In genomic region chr6:44166591-44167184, GRCh38 we compare ENCODE assay signal across 20 cellular contexts. TPM values are rescaled to one million over a fixed set of nuclear protein-coding genes. Genes with fewer than 3 reads are reported as not detected.
DNase-seq lines count a peak whose midpoint lies in the region; ATAC-seq, FAIRE-seq and TF ChIP-seq lines count a peak whose summit lies in the region.
"Had no signal": no experiment of that assay in that cellular context is flagged by ENCODE, and none has a peak within 500 bp of the region (broad histone marks: within the 10 kb centered on the region; RNA-seq: fewer than 3 reads in every experiment).

No MANE protein-coding gene starts in this region.

- peaks cover 7 to 47% of the 10 kb centered on the region in 2 experiments; a peak in 4 of 5 replicates for H3K27me3 ChIP-seq in HepG2 (ENCODE audit: control insufficient read depth in 1 of 2, insufficient read depth in 2 of 2, low read length in 2 of 2)
- H3K27me3 ChIP-seq: right lobe of liver, thyroid gland had no signal

- H3K36me3 Mint-ChIP-seq in activated CD8-positive, alpha-beta T cell treated with anti-CD3 and anti-CD28 coated beads for 36 hours (ENCODE audit: low read depth), result no peaks in the 10 kb centered on the region
- H3K36me3 Mint-ChIP-seq in CD14-positive monocyte, result no peaks in the 10 kb centered on the region
- H3K36me3 Mint-ChIP-seq: IgD-negative memory B cell, memory B cell had no signal

- no peak overlapping the region for H3K27ac Mint-ChIP-seq in activated CD8-positive, alpha-beta T cell treated with anti-CD3 and anti-CD28 coated beads for 36 hours
- no peak overlapping the region for H3K27ac Mint-ChIP-seq in CD14-positive monocyte
- H3K27ac Mint-ChIP-seq: activated CD4-positive, alpha-beta memory T cell treated with anti-CD3 and anti-CD28 coated beads, Interleukin-2, amount 10 ng/mL, durations not matched to agents 7 days and 5 days; IgD-negative memory B cell; memory B cell had no signal

- TF ChIP-seq CTCF in activated CD8-positive, alpha-beta T cell treated with anti-CD3 and anti-CD28 coated beads for 36 hours (IDR thresholded peaks at IDR 0.05), result no peak
- TF ChIP-seq CTCF in HepG2 (CRISPR knock-in tag; IDR thresholded peaks at IDR 0.05) (no peak), CD14-positive monocyte (IDR thresholded peaks at IDR 0.05) (no peak)

- BruUV-seq in HepG2 (replicated peaks; lab: Mats Ljungman, UMichigan), result no TSS peak

- H3K36me3 ChIP-seq in HepG2 (replicated peaks in 1 of 2; ENCODE audit: control insufficient read depth in 1 of 2, insufficient read depth in 2 of 2, low read length in 2 of 2), result no peaks in the 10 kb centered on the region
- H3K36me3 ChIP-seq: right lobe of liver, thyroid gland had no signal

- H3K9me3 ChIP-seq in HepG2 (ENCODE audit: low read length), result no peaks in the 10 kb centered on the region
- H3K9me3 ChIP-seq: right lobe of liver, thyroid gland had no signal

- peak overlapping the region; percentile 60 for H3K4me2 ChIP-seq in HepG2 (ENCODE audit: low read depth, low read length)

- TF ChIP-seq POLR2A in HepG2 (IDR thresholded peaks at IDR 0.05; ENCODE audit: insufficient read depth in 1 of 2, low read depth in 2 of 2, low read length in 2 of 2), result no peak

- H4K20me1 ChIP-seq in HepG2 (ENCODE audit: insufficient read depth, low read length), result no peaks in the 10 kb centered on the region

- FAIRE-seq in HepG2 (lab: Jason Lieb, UNC), result no peak
- FAIRE-seq: endometrium had no signal

- peak; percentile 25 for ATAC-seq in activated CD8-positive, alpha-beta T cell treated with anti-CD3 and anti-CD28 coated beads for 36 hours
- ATAC-seq in HepG2, result peak; percentile 24
- ATAC-seq: foreskin keratinocyte, right lobe of liver had no signal

- peaks cover 8% of the 10 kb centered on the region for H3K27me3 Mint-ChIP-seq in activated CD8-positive, alpha-beta T cell treated with anti-CD3 and anti-CD28 coated beads for 36 hours
- H3K27me3 Mint-ChIP-seq in CD14-positive monocyte (ENCODE audit: low read depth in 3 of 3), result peaks cover 4 to 19% (median 6%) of the 10 kb centered on the region in 3 donors

- TF ChIP-seq RAD21 in HepG2 (CRISPR knock-in tag; IDR thresholded peaks at IDR 0.05), result no peak

- no peaks in the 10 kb centered on the region for H3K9me3 Mint-ChIP-seq in activated CD8-positive, alpha-beta T cell treated with anti-CD3 and anti-CD28 coated beads for 36 hours
- H3K9me3 Mint-ChIP-seq in CD14-positive monocyte, result no peaks in the 10 kb centered on the region
- H3K9me3 Mint-ChIP-seq: activated CD4-positive, alpha-beta memory T cell treated with anti-CD3 and anti-CD28 coated beads, Interleukin-2, amount 10 ng/mL, durations not matched to agents 7 days and 5 days; IgD-negative memory B cell; memory B cell; nephron had no signal

- H3K4me3 Mint-ChIP-seq in activated CD8-positive, alpha-beta T cell treated with anti-CD3 and anti-CD28 coated beads for 36 hours, result no peak overlapping the region
- H3K4me3 Mint-ChIP-seq in CD14-positive monocyte, result no peak overlapping the region
- H3K4me3 Mint-ChIP-seq: activated CD4-positive, alpha-beta memory T cell treated with anti-CD3 and anti-CD28 coated beads, Interleukin-2, amount 10 ng/mL, durations not matched to agents 7 days and 5 days; memory B cell; nephron had no signal

- WGBS in HepG2 (ENCODE audit: low lambda C conversion rate), result 16% methylated on average over 16 of the region's 16 CpGs

- no peaks in the 10 kb centered on the region for H3K79me2 ChIP-seq in HepG2 (ENCODE audit: insufficient read depth, low read length)

- no peak overlapping the region for H3K27ac ChIP-seq in HepG2 (ENCODE audit: extremely low read length, insufficient read depth, low read length)
- H3K27ac ChIP-seq: foreskin keratinocyte, GM23248, right lobe of liver, thyroid gland had no signal

- CTCF ChIA-PET in activated CD8-positive, alpha-beta T cell treated with anti-CD3 and anti-CD28 coated beads for 36 hours (lab: Charles Lee), result interaction anchor here (0.9 to 2.0 kb wide), 3 partner anchors 10 to 55 kb away, joined by 3 to 4 read pairs (median 4); no protein-coding TSS in a partner anchor
- CTCF ChIA-PET in HepG2 (lab: Yijun Ruan, JAX; ENCODE audit: low intra/inter-chr PET ratio, low total read pairs), result no interaction called here

- TF ChIP-seq EP300 in HepG2 (IDR thresholded peaks at IDR 0.05; ENCODE audit: low read depth in 2 of 2, low read length in 2 of 2) (no peak), HepG2 (CRISPR knock-in tag; IDR thresholded peaks at IDR 0.05; ENCODE audit: borderline replicate concordance) (no peak)

- peaks cover 14% of the 10 kb centered on the region for H3K4me1 Mint-ChIP-seq in activated CD8-positive, alpha-beta T cell treated with anti-CD3 and anti-CD28 coated beads for 36 hours (ENCODE audit: low read depth)
- peaks cover 8% of the 10 kb centered on the region for H3K4me1 Mint-ChIP-seq in CD14-positive monocyte
- H3K4me1 Mint-ChIP-seq: IgD-negative memory B cell, memory B cell, nephron had no signal

- H2AFZ ChIP-seq in HepG2 (ENCODE audit: low read length), result peak overlapping the region; percentile 34
- H2AFZ ChIP-seq: GM23248 had no signal

- in situ Hi-C loops in HepG2 (cut with HindIII; ENCODE audit: extremely low pct_ligation_motif_present, low pct_unique_long_range_greater_than_20kb), result no loop called here

- H3K4me1 ChIP-seq in HepG2 (ENCODE audit: insufficient read depth, low read length), result peaks cover 55% of the 10 kb centered on the region
- H3K4me1 ChIP-seq: right lobe of liver, thyroid gland had no signal

- DNase-seq in ELF-1 (ENCODE audit: low read depth, low spot score), result peak; percentile 79
- peak; percentile 70 to 75 for DNase-seq in Kasumi-1 (lab: John Stamatoyannopoulos, UW)
- peak; percentile 23 for DNase-seq in activated CD8-positive, alpha-beta T cell treated with anti-CD3 and anti-CD28 coated beads for 36 hours
- DNase-seq in HepG2 (ENCODE audit: low spot score), result no peak
- DNase-seq in CD14-positive monocyte (ENCODE audit: low spot score), result no peak
- DNase-seq in NCI-H2227 (lab: John Stamatoyannopoulos, UW; ENCODE audit: unreplicated experiment), result no peak
- no peak for DNase-seq in NCI-H1436 (lab: John Stamatoyannopoulos, UW)
- DNase-seq in Ammon's horn (ENCODE audit: low spot score), result no peak
- DNase-seq: activated CD4-positive, alpha-beta memory T cell treated with anti-CD3 and anti-CD28 coated beads, Interleukin-2, amount 10 ng/mL, durations not matched to agents 7 days and 5 days; DMS79; foreskin keratinocyte; GM23248; T1000; thyroid gland had no signal

- H3K9ac ChIP-seq in HepG2 (ENCODE audit: insufficient read depth, low read depth, low read length), result no peak overlapping the region
- H3K9ac ChIP-seq: GM23248 had no signal

- POLR2A ChIA-PET in activated CD8-positive, alpha-beta T cell treated with anti-CD3 and anti-CD28 coated beads for 36 hours (lab: Charles Lee), result no interaction called here
- POLR2A ChIA-PET in HepG2 (lab: Yijun Ruan, JAX), result interaction anchor here (1.1 to 1.4 kb wide), 2 partner anchors 10 to 79 kb away, joined by 3 read pairs; no protein-coding TSS in a partner anchor

- peak overlapping the region in 1 of 3 experiments; percentile 41; a peak in 1 of 6 replicates for H3K4me3 ChIP-seq in HepG2 (replicated peaks in 1 of 3; ENCODE audit: insufficient read depth in 1 of 3, low read depth in 2 of 3, low read length in 3 of 3)
- H3K4me3 ChIP-seq: GM23248, right lobe of liver, thyroid gland had no signal

- intact Hi-C loops in activated CD8-positive, alpha-beta T cell treated with anti-CD3 and anti-CD28 coated beads for 36 hours (cut with micrococcal nuclease), result no loop called here
- intact Hi-C loops in HepG2 (cut with micrococcal nuclease; ENCODE audit: unreplicated experiment), result no loop called here
- intact Hi-C loops in CD14-positive monocyte (cut with micrococcal nuclease), result no loop called here

RNA-seq across cellular contexts. Expression of gene CAPN11, which starts 8.1 kb away (rescaled TPM):
- total RNA-seq in activated CD8-positive, alpha-beta T cell treated with anti-CD3 and anti-CD28 coated beads for 36 hours, result under 1 TPM; 0.11 to 0.18 TPM
- 0.07 TPM in 1 of 2 replicates, not detected in the other for total RNA-seq in HepG2 (2016; rRNA removed; fragmentation: Illumina TruSeq; extraction: Trizol)
- total RNA-seq in HepG2 (2016; cell fraction: cytosol; rRNA removed; fragmentation: Illumina TruSeq; extraction: Trizol; ENCODE audit: low read depth), result not detected in 2 replicates
- not detected in 2 replicates for total RNA-seq in HepG2 (2016; cell fraction: insoluble cytoplasmic fraction; rRNA removed; fragmentation: Illumina TruSeq; extraction: Trizol)
- not detected in 2 replicates for total RNA-seq in HepG2 (2016; cell fraction: membrane; rRNA removed; fragmentation: Illumina TruSeq; extraction: Trizol)
- not detected in 2 replicates for total RNA-seq in HepG2 (2016; cell fraction: nucleus; rRNA removed; fragmentation: Illumina TruSeq; extraction: Trizol)
- 0.11 and 0.13 TPM in 2 replicates for polyA plus RNA-seq in HepG2 (2011; rRNA removed)
- 0.03 and 0.05 TPM in 2 replicates for polyA plus RNA-seq in HepG2 (2011; cell fraction: cytosol; rRNA removed)
- polyA plus RNA-seq in HepG2 (2011; cell fraction: nucleus; rRNA removed), result 0.71 and 0.74 TPM in 2 replicates
- polyA plus RNA-seq in HepG2 (2012), result 0.07 and 0.09 TPM in 2 replicates
- polyA plus RNA-seq in HepG2 (2016; cell fraction: cytosol; fragmentation: Illumina TruSeq; extraction: Trizol; ENCODE audit: low read depth), result not detected in 2 replicates
- polyA plus RNA-seq in HepG2 (2016; cell fraction: insoluble cytoplasmic fraction; fragmentation: Illumina TruSeq; extraction: Trizol; ENCODE audit: low read depth), result not detected in 2 replicates
- polyA plus RNA-seq in HepG2 (2016; cell fraction: membrane; fragmentation: Illumina TruSeq; extraction: Trizol; ENCODE audit: low read depth), result not detected in 2 replicates
- not detected in 2 replicates for polyA plus RNA-seq in HepG2 (2016; cell fraction: nucleus; fragmentation: Illumina TruSeq; extraction: Trizol; ENCODE audit: insufficient read depth, low read depth)
- polyA minus RNA-seq in HepG2 (2011; rRNA and poly(A)+ RNA removed; ENCODE audit: low replicate concordance), result 0.07 TPM in 1 of 2 replicates, not detected in the other
- not detected in 2 replicates for polyA minus RNA-seq in HepG2 (2011; cell fraction: cytosol; rRNA and poly(A)+ RNA removed)
- 0.37 TPM in 1 of 2 replicates, not detected in the other for polyA minus RNA-seq in HepG2 (2011; cell fraction: nucleus; rRNA and poly(A)+ RNA removed)
- polyA plus RNA-seq in CD14-positive monocyte, result not detected
- total RNA-seq: foreskin keratinocyte, GM23248 had no signal
- polyA plus RNA-seq: foreskin keratinocyte, GM23248, IgD-negative memory B cell had no signal

RNA-seq across cellular contexts. Expression of gene TMEM63B, which starts 39.3 kb away (rescaled TPM):
- 10 to 100 TPM in 1 of 2 experiments, 1 to 10 TPM in 1; 9.1 to 12.9 TPM for total RNA-seq in activated CD8-positive, alpha-beta T cell treated with anti-CD3 and anti-CD28 coated beads for 36 hours
- 13.9 and 27.4 TPM in 2 replicates for total RNA-seq in HepG2 (2016; rRNA removed; fragmentation: Illumina TruSeq; extraction: Trizol)
- 5.1 and 5.8 TPM in 2 replicates for total RNA-seq in HepG2 (2016; cell fraction: cytosol; rRNA removed; fragmentation: Illumina TruSeq; extraction: Trizol; ENCODE audit: low read depth)
- total RNA-seq in HepG2 (2016; cell fraction: insoluble cytoplasmic fraction; rRNA removed; fragmentation: Illumina TruSeq; extraction: Trizol), result 11.4 and 28.3 TPM in 2 replicates
- 14.9 and 15.8 TPM in 2 replicates for total RNA-seq in HepG2 (2016; cell fraction: membrane; rRNA removed; fragmentation: Illumina TruSeq; extraction: Trizol)
- 28.7 and 33.8 TPM in 2 replicates for total RNA-seq in HepG2 (2016; cell fraction: nucleus; rRNA removed; fragmentation: Illumina TruSeq; extraction: Trizol)
- polyA plus RNA-seq in HepG2 (2011; rRNA removed) (75.8 and 83.8 TPM in 2 replicates), CD14-positive monocyte (1 to 10 TPM; 1.3 to 1.9 TPM)
- polyA plus RNA-seq in HepG2 (2011; cell fraction: cytosol; rRNA removed), result 81.0 and 82.0 TPM in 2 replicates
- polyA plus RNA-seq in HepG2 (2011; cell fraction: nucleus; rRNA removed), result 185 and 224 TPM in 2 replicates
- polyA plus RNA-seq in HepG2 (2012), result 37.7 and 41.7 TPM in 2 replicates
- polyA plus RNA-seq in HepG2 (2016; cell fraction: cytosol; fragmentation: Illumina TruSeq; extraction: Trizol; ENCODE audit: low read depth), result 5.0 and 5.6 TPM in 2 replicates
- polyA plus RNA-seq in HepG2 (2016; cell fraction: insoluble cytoplasmic fraction; fragmentation: Illumina TruSeq; extraction: Trizol; ENCODE audit: low read depth), result 13.6 and 16.8 TPM in 2 replicates
- 10.0 and 10.2 TPM in 2 replicates for polyA plus RNA-seq in HepG2 (2016; cell fraction: membrane; fragmentation: Illumina TruSeq; extraction: Trizol; ENCODE audit: low read depth)
- polyA plus RNA-seq in HepG2 (2016; cell fraction: nucleus; fragmentation: Illumina TruSeq; extraction: Trizol; ENCODE audit: insufficient read depth, low read depth), result 69.5 and 76.1 TPM in 2 replicates
- polyA minus RNA-seq in HepG2 (2011; rRNA and poly(A)+ RNA removed; ENCODE audit: low replicate concordance), result 62.2 and 179 TPM in 2 replicates
- polyA minus RNA-seq in HepG2 (2011; cell fraction: cytosol; rRNA and poly(A)+ RNA removed), result 36.8 and 42.0 TPM in 2 replicates
- polyA minus RNA-seq in HepG2 (2011; cell fraction: nucleus; rRNA and poly(A)+ RNA removed), result 36.6 and 36.8 TPM in 2 replicates

RNA-seq across cellular contexts. Expression of gene MRPL14, which starts 39.4 kb away (rescaled TPM):
- total RNA-seq in activated CD8-positive, alpha-beta T cell treated with anti-CD3 and anti-CD28 coated beads for 36 hours, result 10 to 100 TPM; 42.8 to 44.3 TPM
- total RNA-seq in HepG2 (2016; rRNA removed; fragmentation: Illumina TruSeq; extraction: Trizol), result 178 and 191 TPM in 2 replicates
- total RNA-seq in HepG2 (2016; cell fraction: cytosol; rRNA removed; fragmentation: Illumina TruSeq; extraction: Trizol; ENCODE audit: low read depth), result 169 and 189 TPM in 2 replicates
- 186 and 208 TPM in 2 replicates for total RNA-seq in HepG2 (2016; cell fraction: insoluble cytoplasmic fraction; rRNA removed; fragmentation: Illumina TruSeq; extraction: Trizol)
- total RNA-seq in HepG2 (2016; cell fraction: membrane; rRNA removed; fragmentation: Illumina TruSeq; extraction: Trizol), result 148 and 200 TPM in 2 replicates
- total RNA-seq in HepG2 (2016; cell fraction: nucleus; rRNA removed; fragmentation: Illumina TruSeq; extraction: Trizol), result 65.1 and 65.8 TPM in 2 replicates
- 157 and 166 TPM in 2 replicates for polyA plus RNA-seq in HepG2 (2011; rRNA removed)
- 144 and 170 TPM in 2 replicates for polyA plus RNA-seq in HepG2 (2011; cell fraction: cytosol; rRNA removed)
- polyA plus RNA-seq in HepG2 (2011; cell fraction: nucleus; rRNA removed), result 42.8 and 46.0 TPM in 2 replicates
- 135 and 137 TPM in 2 replicates for polyA plus RNA-seq in HepG2 (2012)
- 114 and 150 TPM in 2 replicates for polyA plus RNA-seq in HepG2 (2016; cell fraction: cytosol; fragmentation: Illumina TruSeq; extraction: Trizol; ENCODE audit: low read depth)
- polyA plus RNA-seq in HepG2 (2016; cell fraction: insoluble cytoplasmic fraction; fragmentation: Illumina TruSeq; extraction: Trizol; ENCODE audit: low read depth), result 163 and 186 TPM in 2 replicates
- polyA plus RNA-seq in HepG2 (2016; cell fraction: membrane; fragmentation: Illumina TruSeq; extraction: Trizol; ENCODE audit: low read depth), result 111 and 143 TPM in 2 replicates
- polyA plus RNA-seq in HepG2 (2016; cell fraction: nucleus; fragmentation: Illumina TruSeq; extraction: Trizol; ENCODE audit: insufficient read depth, low read depth), result 92.9 and 98.5 TPM in 2 replicates
- 33.2 and 40.9 TPM in 2 replicates for polyA minus RNA-seq in HepG2 (2011; rRNA and poly(A)+ RNA removed; ENCODE audit: low replicate concordance)
- polyA minus RNA-seq in HepG2 (2011; cell fraction: cytosol; rRNA and poly(A)+ RNA removed), result 22.7 and 28.4 TPM in 2 replicates
- polyA minus RNA-seq in HepG2 (2011; cell fraction: nucleus; rRNA and poly(A)+ RNA removed), result 20.0 and 21.5 TPM in 2 replicates
- 10 to 100 TPM; 78.2 to 91.5 TPM for polyA plus RNA-seq in CD14-positive monocyte

RNA-seq across cellular contexts. Expression of gene MYMX, which starts 50.0 kb away (rescaled TPM):
- not detected for total RNA-seq in activated CD8-positive, alpha-beta T cell treated with anti-CD3 and anti-CD28 coated beads for 36 hours
- not detected in 2 replicates for total RNA-seq in HepG2 (2016; rRNA removed; fragmentation: Illumina TruSeq; extraction: Trizol)
- total RNA-seq in HepG2 (2016; cell fraction: cytosol; rRNA removed; fragmentation: Illumina TruSeq; extraction: Trizol; ENCODE audit: low read depth), result not detected in 2 replicates
- not detected in 2 replicates for total RNA-seq in HepG2 (2016; cell fraction: insoluble cytoplasmic fraction; rRNA removed; fragmentation: Illumina TruSeq; extraction: Trizol)
- total RNA-seq in HepG2 (2016; cell fraction: membrane; rRNA removed; fragmentation: Illumina TruSeq; extraction: Trizol), result not detected in 2 replicates
- total RNA-seq in HepG2 (2016; cell fraction: nucleus; rRNA removed; fragmentation: Illumina TruSeq; extraction: Trizol), result not detected in 2 replicates
- polyA plus RNA-seq in HepG2 (2011; rRNA removed), result 0.14 TPM in 1 of 2 replicates, not detected in the other
- polyA plus RNA-seq in HepG2 (2011; cell fraction: cytosol; rRNA removed), result 0.09 TPM in 1 of 2 replicates, not detected in the other
- polyA plus RNA-seq in HepG2 (2011; cell fraction: nucleus; rRNA removed), result 0.24 TPM in 1 of 2 replicates, not detected in the other
- not detected in 2 replicates for polyA plus RNA-seq in HepG2 (2012)
- polyA plus RNA-seq in HepG2 (2016; cell fraction: cytosol; fragmentation: Illumina TruSeq; extraction: Trizol; ENCODE audit: low read depth), result not detected in 2 replicates
- not detected in 2 replicates for polyA plus RNA-seq in HepG2 (2016; cell fraction: insoluble cytoplasmic fraction; fragmentation: Illumina TruSeq; extraction: Trizol; ENCODE audit: low read depth)
- not detected in 2 replicates for polyA plus RNA-seq in HepG2 (2016; cell fraction: membrane; fragmentation: Illumina TruSeq; extraction: Trizol; ENCODE audit: low read depth)
- polyA plus RNA-seq in HepG2 (2016; cell fraction: nucleus; fragmentation: Illumina TruSeq; extraction: Trizol; ENCODE audit: insufficient read depth, low read depth), result not detected in 2 replicates
- not detected in 2 replicates for polyA minus RNA-seq in HepG2 (2011; rRNA and poly(A)+ RNA removed; ENCODE audit: low replicate concordance)
- not detected in 2 replicates for polyA minus RNA-seq in HepG2 (2011; cell fraction: cytosol; rRNA and poly(A)+ RNA removed)
- not detected in 2 replicates for polyA minus RNA-seq in HepG2 (2011; cell fraction: nucleus; rRNA and poly(A)+ RNA removed)
- not detected for polyA plus RNA-seq in CD14-positive monocyte
- total RNA-seq: activated CD4-positive, alpha-beta memory T cell treated with anti-CD3 and anti-CD28 coated beads, Interleukin-2, amount 10 ng/mL, durations not matched to agents 7 days and 5 days; foreskin keratinocyte; GM23248; right lobe of liver; thyroid gland had no signal
- polyA plus RNA-seq: BJ, foreskin keratinocyte, GM23248, IgD-negative memory B cell had no signal

RNA-seq across cellular contexts. Expression of gene SLC29A1, which starts 56.7 kb away (rescaled TPM):
- 10 to 100 TPM; 56.1 to 57.4 TPM for total RNA-seq in activated CD8-positive, alpha-beta T cell treated with anti-CD3 and anti-CD28 coated beads for 36 hours
- total RNA-seq in HepG2 (2016; rRNA removed; fragmentation: Illumina TruSeq; extraction: Trizol), result 23.1 and 43.2 TPM in 2 replicates
- 19.7 and 24.6 TPM in 2 replicates for total RNA-seq in HepG2 (2016; cell fraction: cytosol; rRNA removed; fragmentation: Illumina TruSeq; extraction: Trizol; ENCODE audit: low read depth)
- 22.9 and 41.9 TPM in 2 replicates for total RNA-seq in HepG2 (2016; cell fraction: insoluble cytoplasmic fraction; rRNA removed; fragmentation: Illumina TruSeq; extraction: Trizol)
- total RNA-seq in HepG2 (2016; cell fraction: membrane; rRNA removed; fragmentation: Illumina TruSeq; extraction: Trizol), result 37.5 and 40.9 TPM in 2 replicates
- 42.6 and 53.1 TPM in 2 replicates for total RNA-seq in HepG2 (2016; cell fraction: nucleus; rRNA removed; fragmentation: Illumina TruSeq; extraction: Trizol)
- 95.5 and 106 TPM in 2 replicates for polyA plus RNA-seq in HepG2 (2011; rRNA removed)
- polyA plus RNA-seq in HepG2 (2011; cell fraction: cytosol; rRNA removed), result 92.8 and 113 TPM in 2 replicates
- 132 and 138 TPM in 2 replicates for polyA plus RNA-seq in HepG2 (2011; cell fraction: nucleus; rRNA removed)
- 38.8 and 43.9 TPM in 2 replicates for polyA plus RNA-seq in HepG2 (2012)
- 32.1 and 36.6 TPM in 2 replicates for polyA plus RNA-seq in HepG2 (2016; cell fraction: cytosol; fragmentation: Illumina TruSeq; extraction: Trizol; ENCODE audit: low read depth)
- polyA plus RNA-seq in HepG2 (2016; cell fraction: insoluble cytoplasmic fraction; fragmentation: Illumina TruSeq; extraction: Trizol; ENCODE audit: low read depth), result 35.2 and 35.6 TPM in 2 replicates
- polyA plus RNA-seq in HepG2 (2016; cell fraction: membrane; fragmentation: Illumina TruSeq; extraction: Trizol; ENCODE audit: low read depth), result 48.6 and 49.6 TPM in 2 replicates
- 82.7 and 90.9 TPM in 2 replicates for polyA plus RNA-seq in HepG2 (2016; cell fraction: nucleus; fragmentation: Illumina TruSeq; extraction: Trizol; ENCODE audit: insufficient read depth, low read depth)
- 236 and 248 TPM in 2 replicates for polyA minus RNA-seq in HepG2 (2011; rRNA and poly(A)+ RNA removed; ENCODE audit: low replicate concordance)
- 35.4 and 40.0 TPM in 2 replicates for polyA minus RNA-seq in HepG2 (2011; cell fraction: cytosol; rRNA and poly(A)+ RNA removed)
- polyA minus RNA-seq in HepG2 (2011; cell fraction: nucleus; rRNA and poly(A)+ RNA removed), result 37.0 and 39.3 TPM in 2 replicates
- 10 to 100 TPM; 14.3 to 15.0 TPM for polyA plus RNA-seq in CD14-positive monocyte

Comparison
In these comparisons a context has a peak if more than half of its experiments do, and no peak if none do; other contexts are left out.
1. DNase-seq: peak in ELF-1 (single experiment), Kasumi-1 (2 of 2) and activated CD8-positive, alpha-beta T cell treated with anti-CD3 and anti-CD28 coated beads for 36 hours (single experiment); none in HepG2 (single experiment), CD14-positive monocyte (single experiment), NCI-H2227 (single experiment), NCI-H1436 (single experiment) and Ammon's horn (single experiment).